In genomic region chr19:6424939-6425731, GRCh38 we compare ENCODE assay signal across 1 cellular context.
TF ChIP-seq lines count a peak whose summit lies in the region.

No MANE protein-coding gene starts in this region.

TF ChIP-seq in GM12878, 131 proteins besides CTCF, POLR2A, EP300 and RAD21 (continues in another document):
- peak; percentile 79 for TF ChIP-seq RUNX3 (IDR thresholded peaks at IDR 0.05; ENCODE audit: low read length)
- no peak for TF ChIP-seq JUND (IDR thresholded peaks at IDR 0.05; ENCODE audit: low read depth, low read length)
- no peak for TF ChIP-seq ZNF622 (IDR thresholded peaks at IDR 0.05)
- TF ChIP-seq CEBPB (IDR thresholded peaks at IDR 0.05; ENCODE audit: borderline replicate concordance in 1 of 2, low read depth in 2 of 2, low read length in 2 of 2): no peak
- TF ChIP-seq ZNF384 (IDR thresholded peaks at IDR 0.05; ENCODE audit: borderline replicate concordance, low read depth, low read length): no peak
- no peak for TF ChIP-seq ZNF24 (IDR thresholded peaks at IDR 0.05)
- no peak for TF ChIP-seq ZNF217 (IDR thresholded peaks at IDR 0.05)
- TF ChIP-seq MYC (IDR thresholded peaks at IDR 0.05; ENCODE audit: insufficient read depth, insufficient read length, insufficient replicate concordance, low read length, severe bottlenecking): no peak
- no peak for TF ChIP-seq NR2F1 (conservative IDR thresholded peaks at IDR 0.05)
- TF ChIP-seq CHD1 (IDR thresholded peaks at IDR 0.05; ENCODE audit: low read depth, low read length): no peak
- no peak for TF ChIP-seq PAX8 (IDR thresholded peaks at IDR 0.05)
- TF ChIP-seq BMI1 (IDR thresholded peaks at IDR 0.05; ENCODE audit: borderline replicate concordance): no peak
- TF ChIP-seq, protein P1, sequence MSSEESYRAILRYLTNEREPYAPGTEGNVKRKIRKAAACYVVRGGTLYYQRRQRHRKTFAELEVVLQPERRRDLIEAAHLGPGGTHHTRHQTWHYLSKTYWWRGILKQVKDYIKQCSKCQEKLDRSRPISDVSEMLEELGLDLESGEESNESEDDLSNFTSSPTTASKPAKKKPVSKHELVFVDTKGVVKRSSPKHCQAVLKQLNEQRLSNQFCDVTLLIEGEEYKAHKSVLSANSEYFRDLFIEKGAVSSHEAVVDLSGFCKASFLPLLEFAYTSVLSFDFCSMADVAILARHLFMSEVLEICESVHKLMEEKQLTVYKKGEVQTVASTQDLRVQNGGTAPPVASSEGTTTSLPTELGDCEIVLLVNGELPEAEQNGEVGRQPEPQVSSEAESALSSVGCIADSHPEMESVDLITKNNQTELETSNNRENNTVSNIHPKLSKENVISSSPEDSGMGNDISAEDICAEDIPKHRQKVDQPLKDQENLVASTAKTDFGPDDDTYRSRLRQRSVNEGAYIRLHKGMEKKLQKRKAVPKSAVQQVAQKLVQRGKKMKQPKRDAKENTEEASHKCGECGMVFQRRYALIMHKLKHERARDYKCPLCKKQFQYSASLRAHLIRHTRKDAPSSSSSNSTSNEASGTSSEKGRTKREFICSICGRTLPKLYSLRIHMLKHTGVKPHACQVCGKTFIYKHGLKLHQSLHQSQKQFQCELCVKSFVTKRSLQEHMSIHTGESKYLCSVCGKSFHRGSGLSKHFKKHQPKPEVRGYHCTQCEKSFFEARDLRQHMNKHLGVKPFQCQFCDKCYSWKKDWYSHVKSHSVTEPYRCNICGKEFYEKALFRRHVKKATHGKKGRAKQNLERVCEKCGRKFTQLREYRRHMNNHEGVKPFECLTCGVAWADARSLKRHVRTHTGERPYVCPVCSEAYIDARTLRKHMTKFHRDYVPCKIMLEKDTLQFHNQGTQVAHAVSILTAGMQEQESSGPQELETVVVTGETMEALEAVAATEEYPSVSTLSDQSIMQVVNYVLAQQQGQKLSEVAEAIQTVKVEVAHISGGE (CRISPR knock-in tag; IDR thresholded peaks at IDR 0.05): no peak
- TF ChIP-seq KLF5 (IDR thresholded peaks at IDR 0.05; ENCODE audit: partially characterized antibody): peak; percentile 97
- no peak for TF ChIP-seq YBX1 (IDR thresholded peaks at IDR 0.05)
- TF ChIP-seq DPF2 (IDR thresholded peaks at IDR 0.05): peak; percentile 100
- peak; percentile 70 for TF ChIP-seq E4F1 (IDR thresholded peaks at IDR 0.05; ENCODE audit: borderline replicate concordance, partially characterized antibody)
- TF ChIP-seq IRF4 (IDR thresholded peaks at IDR 0.05; ENCODE audit: low read depth, low read length): no peak
- no peak for TF ChIP-seq CBX3 (IDR thresholded peaks at IDR 0.05; ENCODE audit: borderline replicate concordance, low read depth)
- TF ChIP-seq ZNF592 (IDR thresholded peaks at IDR 0.05): no peak
- TF ChIP-seq RELB (IDR thresholded peaks at IDR 0.05; ENCODE audit: low read depth): no peak; the same call in 1 of the 2 replicates
- TF ChIP-seq, protein P2, sequence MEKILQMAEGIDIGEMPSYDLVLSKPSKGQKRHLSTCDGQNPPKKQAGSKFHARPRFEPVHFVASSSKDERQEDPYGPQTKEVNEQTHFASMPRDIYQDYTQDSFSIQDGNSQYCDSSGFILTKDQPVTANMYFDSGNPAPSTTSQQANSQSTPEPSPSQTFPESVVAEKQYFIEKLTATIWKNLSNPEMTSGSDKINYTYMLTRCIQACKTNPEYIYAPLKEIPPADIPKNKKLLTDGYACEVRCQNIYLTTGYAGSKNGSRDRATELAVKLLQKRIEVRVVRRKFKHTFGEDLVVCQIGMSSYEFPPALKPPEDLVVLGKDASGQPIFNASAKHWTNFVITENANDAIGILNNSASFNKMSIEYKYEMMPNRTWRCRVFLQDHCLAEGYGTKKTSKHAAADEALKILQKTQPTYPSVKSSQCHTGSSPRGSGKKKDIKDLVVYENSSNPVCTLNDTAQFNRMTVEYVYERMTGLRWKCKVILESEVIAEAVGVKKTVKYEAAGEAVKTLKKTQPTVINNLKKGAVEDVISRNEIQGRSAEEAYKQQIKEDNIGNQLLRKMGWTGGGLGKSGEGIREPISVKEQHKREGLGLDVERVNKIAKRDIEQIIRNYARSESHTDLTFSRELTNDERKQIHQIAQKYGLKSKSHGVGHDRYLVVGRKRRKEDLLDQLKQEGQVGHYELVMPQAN (conservative IDR thresholded peaks at IDR 0.05): no peak
- no peak for TF ChIP-seq SPI1 (IDR thresholded peaks at IDR 0.05; ENCODE audit: borderline replicate concordance, insufficient read depth, low read depth, low read length)
- TF ChIP-seq ZBTB33 (IDR thresholded peaks at IDR 0.05): no peak; the same call in 1 of the 2 replicates
- TF ChIP-seq, protein P3, sequence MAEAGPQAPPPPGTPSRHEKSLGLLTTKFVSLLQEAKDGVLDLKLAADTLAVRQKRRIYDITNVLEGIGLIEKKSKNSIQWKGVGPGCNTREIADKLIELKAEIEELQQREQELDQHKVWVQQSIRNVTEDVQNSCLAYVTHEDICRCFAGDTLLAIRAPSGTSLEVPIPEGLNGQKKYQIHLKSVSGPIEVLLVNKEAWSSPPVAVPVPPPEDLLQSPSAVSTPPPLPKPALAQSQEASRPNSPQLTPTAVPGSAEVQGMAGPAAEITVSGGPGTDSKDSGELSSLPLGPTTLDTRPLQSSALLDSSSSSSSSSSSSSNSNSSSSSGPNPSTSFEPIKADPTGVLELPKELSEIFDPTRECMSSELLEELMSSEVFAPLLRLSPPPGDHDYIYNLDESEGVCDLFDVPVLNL (IDR thresholded peaks at IDR 0.05; ENCODE audit: low read depth, low read length): peak; percentile 80
- TF ChIP-seq IRF3 (IDR thresholded peaks at IDR 0.05): peak; percentile 100
- peak; percentile 99; the same call in 1 of the 2 replicates for TF ChIP-seq MLLT1 (IDR thresholded peaks at IDR 0.05)
- no peak for TF ChIP-seq KAT2A (conservative IDR thresholded peaks at IDR 0.05; ENCODE audit: control insufficient read depth, low read depth, low read length)
- no peak for TF ChIP-seq MEF2B (IDR thresholded peaks at IDR 0.05; ENCODE audit: partially characterized antibody, poor library complexity, severe bottlenecking)
- no peak for TF ChIP-seq SIN3A (IDR thresholded peaks at IDR 0.05; ENCODE audit: low read depth, low read length)
- peak; percentile 81 for TF ChIP-seq CREB1 (IDR thresholded peaks at IDR 0.05; ENCODE audit: low read depth)
- TF ChIP-seq, protein P4, sequence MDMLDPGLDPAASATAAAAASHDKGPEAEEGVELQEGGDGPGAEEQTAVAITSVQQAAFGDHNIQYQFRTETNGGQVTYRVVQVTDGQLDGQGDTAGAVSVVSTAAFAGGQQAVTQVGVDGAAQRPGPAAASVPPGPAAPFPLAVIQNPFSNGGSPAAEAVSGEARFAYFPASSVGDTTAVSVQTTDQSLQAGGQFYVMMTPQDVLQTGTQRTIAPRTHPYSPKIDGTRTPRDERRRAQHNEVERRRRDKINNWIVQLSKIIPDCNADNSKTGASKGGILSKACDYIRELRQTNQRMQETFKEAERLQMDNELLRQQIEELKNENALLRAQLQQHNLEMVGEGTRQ (IDR thresholded peaks at IDR 0.05; ENCODE audit: borderline replicate concordance, low read depth, low read length): peak; percentile 85
- 0 out of 2 replicates have a peak, but pooled peaks have one; percentile 53 for TF ChIP-seq POLR2AphosphoS5 (IDR thresholded peaks at IDR 0.05; ENCODE audit: low read length)
- TF ChIP-seq CHD4 (IDR thresholded peaks at IDR 0.05): no peak
- peak; percentile 45; the same call in 1 of the 2 replicates for TF ChIP-seq HSF1 (IDR thresholded peaks at IDR 0.05; ENCODE audit: low read depth, low read length)
